In the genomic region with DNA sequence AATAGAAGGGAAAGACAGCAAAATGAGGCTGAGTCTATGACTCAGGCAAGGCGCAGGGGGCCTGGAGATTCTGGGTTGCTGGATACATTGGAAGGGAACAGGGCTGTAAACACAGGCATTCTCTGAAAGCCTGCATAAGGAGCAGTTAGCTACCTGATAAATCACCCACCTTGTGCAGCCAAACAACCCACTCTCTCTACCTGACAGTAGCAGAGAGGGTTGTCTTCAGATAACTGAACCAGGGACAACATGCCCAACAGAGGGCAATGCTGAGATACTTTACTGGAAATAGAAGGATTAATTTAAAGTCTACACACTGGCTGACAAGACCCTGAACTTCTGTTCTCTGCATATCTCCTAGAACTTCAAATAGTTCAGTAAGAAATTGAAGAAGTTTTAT, we compare ENCODE assay signal across 2 cellular contexts.
TF ChIP-seq lines count a peak whose summit lies in the region.

No MANE protein-coding gene starts in this region.

TF ChIP-seq in GM12878, 131 proteins besides CTCF, POLR2A, EP300 and RAD21 (continued from another document):
- TF ChIP-seq BRCA1 (IDR thresholded peaks at IDR 0.05; ENCODE audit: low read depth, low read length) (no peak), SRF (IDR thresholded peaks at IDR 0.05; ENCODE audit: low read depth in 2 of 2, low read length in 2 of 2) (no peak), JUNB (IDR thresholded peaks at IDR 0.05) (no peak)

TF ChIP-seq in liver, 16 proteins besides CTCF, POLR2A, EP300 and RAD21 (continued from another document):
- TF ChIP-seq, protein P1, sequence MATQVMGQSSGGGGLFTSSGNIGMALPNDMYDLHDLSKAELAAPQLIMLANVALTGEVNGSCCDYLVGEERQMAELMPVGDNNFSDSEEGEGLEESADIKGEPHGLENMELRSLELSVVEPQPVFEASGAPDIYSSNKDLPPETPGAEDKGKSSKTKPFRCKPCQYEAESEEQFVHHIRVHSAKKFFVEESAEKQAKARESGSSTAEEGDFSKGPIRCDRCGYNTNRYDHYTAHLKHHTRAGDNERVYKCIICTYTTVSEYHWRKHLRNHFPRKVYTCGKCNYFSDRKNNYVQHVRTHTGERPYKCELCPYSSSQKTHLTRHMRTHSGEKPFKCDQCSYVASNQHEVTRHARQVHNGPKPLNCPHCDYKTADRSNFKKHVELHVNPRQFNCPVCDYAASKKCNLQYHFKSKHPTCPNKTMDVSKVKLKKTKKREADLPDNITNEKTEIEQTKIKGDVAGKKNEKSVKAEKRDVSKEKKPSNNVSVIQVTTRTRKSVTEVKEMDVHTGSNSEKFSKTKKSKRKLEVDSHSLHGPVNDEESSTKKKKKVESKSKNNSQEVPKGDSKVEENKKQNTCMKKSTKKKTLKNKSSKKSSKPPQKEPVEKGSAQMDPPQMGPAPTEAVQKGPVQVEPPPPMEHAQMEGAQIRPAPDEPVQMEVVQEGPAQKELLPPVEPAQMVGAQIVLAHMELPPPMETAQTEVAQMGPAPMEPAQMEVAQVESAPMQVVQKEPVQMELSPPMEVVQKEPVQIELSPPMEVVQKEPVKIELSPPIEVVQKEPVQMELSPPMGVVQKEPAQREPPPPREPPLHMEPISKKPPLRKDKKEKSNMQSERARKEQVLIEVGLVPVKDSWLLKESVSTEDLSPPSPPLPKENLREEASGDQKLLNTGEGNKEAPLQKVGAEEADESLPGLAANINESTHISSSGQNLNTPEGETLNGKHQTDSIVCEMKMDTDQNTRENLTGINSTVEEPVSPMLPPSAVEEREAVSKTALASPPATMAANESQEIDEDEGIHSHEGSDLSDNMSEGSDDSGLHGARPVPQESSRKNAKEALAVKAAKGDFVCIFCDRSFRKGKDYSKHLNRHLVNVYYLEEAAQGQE (IDR thresholded peaks at IDR 0.05), result no peak
- TF ChIP-seq TAF1 (conservative IDR thresholded peaks at IDR 0.05) (no peak), NR2F2 (IDR thresholded peaks at IDR 0.05) (no peak), ATF3 (IDR thresholded peaks at IDR 0.05) (no peak)
